Comparison of ENCODE assay signal across 25 cellular contexts in genomic region chr21:36813071-36813470, GRCh38.
"Had no signal": no experiment of that assay in that cellular context is flagged by ENCODE, and none has a peak within 500 bp of the region (broad histone marks: within the 10 kb centered on the region; RNA-seq: fewer than 3 reads in every experiment).

No MANE protein-coding gene starts in this region.

- H3K9me3 Mint-ChIP-seq: activated CD4-positive, alpha-beta memory T cell treated with anti-CD3 and anti-CD28 coated beads for 36 hours; activated CD4-positive, alpha-beta T cell treated with anti-CD3 and anti-CD28 coated beads, Interleukin-2, amount 10 ng/mL, durations not matched to agents 7 days and 5 days; activated naive CD4-positive, alpha-beta T cell treated with anti-CD3 and anti-CD28 coated beads, Interleukin-2, amount 10 ng/mL, durations not matched to agents 7 days and 5 days; activated naive CD8-positive, alpha-beta T cell treated with anti-CD3 and anti-CD28 coated beads for 36 hours; activated T-helper 17 cell treated with anti-CD3 and anti-CD28 coated beads, Interleukin-2, amount 50 U/mL, for 72 hours; central memory CD8-positive, alpha-beta T cell had no signal

- H3K9ac ChIP-seq: SK-N-SH had no signal

- H3K27ac ChIP-seq: breast epithelium, Peyer's patch, RWPE1, SJCRH30, VCaP had no signal

- H3K36me3 ChIP-seq: breast epithelium, MG63, Peyer's patch, SJCRH30 had no signal

- H3K4me3 ChIP-seq: breast epithelium, MG63, Peyer's patch, SJCRH30 had no signal

- H3K27ac Mint-ChIP-seq: activated CD4-positive, alpha-beta memory T cell treated with anti-CD3 and anti-CD28 coated beads for 36 hours; activated CD4-positive, alpha-beta T cell treated with anti-CD3 and anti-CD28 coated beads, Interleukin-2, amount 10 ng/mL, durations not matched to agents 7 days and 5 days; activated naive CD4-positive, alpha-beta T cell treated with anti-CD3 and anti-CD28 coated beads, Interleukin-2, amount 10 ng/mL, durations not matched to agents 7 days and 5 days; activated naive CD8-positive, alpha-beta T cell treated with anti-CD3 and anti-CD28 coated beads for 36 hours; activated T-helper 17 cell treated with anti-CD3 and anti-CD28 coated beads, Interleukin-2, amount 50 U/mL, for 72 hours had no signal

- H3K4me1 Mint-ChIP-seq: activated CD4-positive, alpha-beta T cell treated with anti-CD3 and anti-CD28 coated beads, Interleukin-2, amount 10 ng/mL, durations not matched to agents 7 days and 5 days; activated naive CD4-positive, alpha-beta T cell treated with anti-CD3 and anti-CD28 coated beads, Interleukin-2, amount 10 ng/mL, durations not matched to agents 7 days and 5 days; activated naive CD8-positive, alpha-beta T cell treated with anti-CD3 and anti-CD28 coated beads for 36 hours; activated T-helper 17 cell treated with anti-CD3 and anti-CD28 coated beads, Interleukin-2, amount 50 U/mL, for 72 hours; central memory CD8-positive, alpha-beta T cell had no signal

- H3K4me2 ChIP-seq: SK-N-SH had no signal

- H3K9me3 ChIP-seq: breast epithelium, MG63, Peyer's patch, SJCRH30, SK-N-SH had no signal

- ATAC-seq: activated T-helper 17 cell treated with anti-CD3 and anti-CD28 coated beads, Interleukin-2, amount 50 U/mL, for 72 hours had no signal

- DNase-seq: activated CD4-positive, alpha-beta memory T cell treated with anti-CD3 and anti-CD28 coated beads for 36 hours; activated CD4-positive, alpha-beta T cell treated with anti-CD3 and anti-CD28 coated beads, Interleukin-2, amount 10 ng/mL, durations not matched to agents 7 days and 5 days; activated CD4-positive, CD25-positive, alpha-beta regulatory T cell; activated gamma-delta T cell treated with Interleukin-2 at 50 U/mL for 16 hours; activated naive CD4-positive, alpha-beta T cell treated with anti-CD3 and anti-CD28 coated beads, Interleukin-2, amount 10 ng/mL, durations not matched to agents 7 days and 5 days; activated naive CD8-positive, alpha-beta T cell treated with anti-CD3 and anti-CD28 coated beads for 36 hours; activated T-cell treated with anti-CD3 and anti-CD28 coated beads for 4 hours; activated T-cell treated with anti-CD3 and anti-CD28 coated beads, Interleukin-2, amount 50 U/mL, for 48 hours; aorta; MG63; NCI-H1105; NCI-H1436; NCI-H1694 treated with DMSO at 0.1 percent for 48 hours; NCI-H2029 treated with DMSO at 0.1 percent for 48 hours; NCI-H524; Peyer's patch; Right ventricle myocardium superior; SJCRH30; SK-N-SH; T-helper 1 cell had no signal

- H3K4me3 Mint-ChIP-seq: activated CD4-positive, alpha-beta memory T cell treated with anti-CD3 and anti-CD28 coated beads for 36 hours; activated CD4-positive, alpha-beta T cell treated with anti-CD3 and anti-CD28 coated beads, Interleukin-2, amount 10 ng/mL, durations not matched to agents 7 days and 5 days; activated naive CD4-positive, alpha-beta T cell treated with anti-CD3 and anti-CD28 coated beads, Interleukin-2, amount 10 ng/mL, durations not matched to agents 7 days and 5 days; activated naive CD8-positive, alpha-beta T cell treated with anti-CD3 and anti-CD28 coated beads for 36 hours; activated T-helper 17 cell treated with anti-CD3 and anti-CD28 coated beads, Interleukin-2, amount 50 U/mL, for 72 hours; central memory CD8-positive, alpha-beta T cell had no signal

- H3K36me3 Mint-ChIP-seq: activated naive CD4-positive, alpha-beta T cell treated with anti-CD3 and anti-CD28 coated beads, Interleukin-2, amount 10 ng/mL, durations not matched to agents 7 days and 5 days had no signal

- H3K27me3 ChIP-seq: breast epithelium, MG63, Peyer's patch, SJCRH30 had no signal

- H3K4me1 ChIP-seq: breast epithelium, Peyer's patch, SJCRH30 had no signal

- H3K27me3 Mint-ChIP-seq: activated CD4-positive, alpha-beta memory T cell treated with anti-CD3 and anti-CD28 coated beads for 36 hours; activated CD4-positive, alpha-beta T cell treated with anti-CD3 and anti-CD28 coated beads, Interleukin-2, amount 10 ng/mL, durations not matched to agents 7 days and 5 days; activated naive CD4-positive, alpha-beta T cell treated with anti-CD3 and anti-CD28 coated beads, Interleukin-2, amount 10 ng/mL, durations not matched to agents 7 days and 5 days; activated naive CD8-positive, alpha-beta T cell treated with anti-CD3 and anti-CD28 coated beads for 36 hours; activated T-helper 17 cell treated with anti-CD3 and anti-CD28 coated beads, Interleukin-2, amount 50 U/mL, for 72 hours; central memory CD8-positive, alpha-beta T cell had no signal
